ENCODE assay signal across 7 cellular contexts in the genomic region with DNA sequence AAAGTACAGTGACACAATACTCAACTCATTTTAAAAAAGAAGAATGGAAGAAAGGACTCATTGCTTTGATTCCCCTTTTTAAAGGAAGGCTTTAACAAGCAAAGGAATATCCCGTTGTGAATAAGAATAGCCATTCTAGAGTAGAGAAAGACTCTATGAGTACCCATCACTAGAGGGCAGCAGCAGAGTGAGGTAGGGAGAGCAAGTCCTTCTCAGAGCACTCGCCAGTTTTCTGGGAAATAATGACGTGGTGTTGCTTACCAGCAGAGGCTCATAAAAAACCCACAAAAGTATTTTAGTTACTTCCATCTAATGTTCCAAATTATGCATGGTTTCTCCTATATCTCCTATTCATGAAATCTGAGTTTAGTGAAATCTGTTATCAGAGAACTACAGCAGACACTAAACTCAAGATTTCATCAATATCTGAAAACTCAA.
DNase-seq lines count a peak whose midpoint lies in the region; ATAC-seq and TF ChIP-seq lines count a peak whose summit lies in the region.

No MANE protein-coding gene starts in this region.

- no peaks in the 10 kb centered on the region for H3K27me3 Mint-ChIP-seq in brain

- peak; percentile 78 for ATAC-seq in HG02885 (IDR thresholded peaks at IDR 0.05; ENCODE audit: poor library complexity, unreplicated experiment)

- in situ Hi-C loops in GM13977 (cut with MboI; ENCODE audit: low pct_unique_long_range_greater_than_20kb, low sequenced_read_pairs, unreplicated experiment): no loop called here

- TF ChIP-seq CTCF in GM13977 (IDR thresholded peaks at IDR 0.05; ENCODE audit: extremely low read depth, insufficient read depth, missing control alignments) (peak; percentile 77), brain (conservative IDR thresholded peaks at IDR 0.05) (peak; percentile 82 to 89)

- peaks cover 36% of the 10 kb centered on the region for H3K36me3 Mint-ChIP-seq in brain

- peaks cover 5% of the 10 kb centered on the region for H3K4me1 Mint-ChIP-seq in brain

- H3K4me3 Mint-ChIP-seq in brain: no peak overlapping the region

- peak overlapping the region in 2 of 5 experiments; percentile 42 to 63 for H3K27ac Mint-ChIP-seq in brain

- DNase-seq in GM13977 (ENCODE audit: low spot score) (peak; percentile 34), NCI-H2081 (lab: John Stamatoyannopoulos, UW) (peak; percentile 73 to 75), T-helper 9 cell (peak; percentile 43), iPS-NIHi11 (ENCODE audit: low spot score) (peak; percentile 70)
- DNase-seq in stimulated activated CD4-positive, alpha-beta T cell treated with anti-CD3 and anti-CD28 coated beads, Interleukin-12 subunit alpha, Interleukin-12 subunit beta, amount 100 ng/mL, for 48 hours (ENCODE audit: low read depth in 2 of 3, low spot score in 1 of 3): peak; percentile 28 to 72 (median 51)

- H3K9me3 Mint-ChIP-seq in brain: no peaks in the 10 kb centered on the region

Comparison
In these comparisons a context has a peak if more than half of its experiments do, and no peak if none do; other contexts are left out.
1. Peak in every context shown above with its lines: DNase-seq and ATAC-seq.